ENCODE assay signal across 10 cellular contexts in the genomic region with DNA sequence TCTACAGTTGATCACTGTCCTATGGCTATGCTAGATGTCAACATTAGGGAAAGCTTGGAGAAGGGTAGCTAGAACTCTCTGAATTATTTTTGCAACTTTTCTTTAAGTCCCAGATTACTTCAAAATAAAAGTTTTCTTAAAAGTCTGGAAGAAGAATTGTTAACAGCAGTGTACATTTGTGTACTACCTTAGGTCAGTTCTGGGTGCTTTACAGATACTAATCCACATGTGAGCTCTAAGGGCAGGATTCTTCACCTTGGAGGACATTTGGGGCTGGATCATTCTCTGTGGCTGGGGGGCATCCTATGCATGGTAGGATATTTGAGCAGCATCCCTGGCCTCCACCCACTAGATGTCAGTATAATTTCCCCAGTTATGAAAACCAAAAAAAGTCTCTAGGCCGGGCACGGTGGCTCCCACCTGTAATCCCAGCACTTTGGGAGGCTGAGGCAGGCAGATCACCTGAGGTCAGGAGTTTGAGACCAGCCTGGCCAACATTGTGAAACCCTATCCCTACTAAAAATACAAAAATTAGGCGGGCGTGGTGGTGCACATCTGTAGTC. TPM values are rescaled to one million over a fixed set of nuclear protein-coding genes. Genes with fewer than 3 reads are reported as not detected.
DNase-seq lines count a peak whose midpoint lies in the region; ATAC-seq and TF ChIP-seq lines count a peak whose summit lies in the region.
"Had no signal": no experiment of that assay in that cellular context is flagged by ENCODE, and none has a peak within 500 bp of the region (broad histone marks: within the 10 kb centered on the region; RNA-seq: fewer than 3 reads in every experiment).

No MANE protein-coding gene starts in this region.

- TF ChIP-seq CTCF in NB4 (IDR thresholded peaks at IDR 0.05; ENCODE audit: low read depth, low read length), result peak; percentile 39
- TF ChIP-seq CTCF in brain microvascular endothelial cell (IDR thresholded peaks at IDR 0.05; ENCODE audit: low read depth, low read length, missing control alignments), result peak; percentile 59
- peak; percentile 40 for TF ChIP-seq CTCF in upper lobe of right lung (IDR thresholded peaks at IDR 0.05)

- H3K27ac ChIP-seq in brain microvascular endothelial cell (no peak overlapping the region), upper lobe of right lung (no peak overlapping the region)
- H3K27ac ChIP-seq: thyroid gland had no signal

- peaks cover 8% of the 10 kb centered on the region for H3K4me1 ChIP-seq in upper lobe of right lung

- no peaks in the 10 kb centered on the region for H3K9me3 ChIP-seq in upper lobe of right lung
- no peaks in the 10 kb centered on the region for H3K9me3 ChIP-seq in MG63
- H3K9me3 ChIP-seq: thyroid gland had no signal

- H3K36me3 ChIP-seq in brain microvascular endothelial cell (replicated peaks) (no peaks in the 10 kb centered on the region), upper lobe of right lung (no peaks in the 10 kb centered on the region), MG63 (no peaks in the 10 kb centered on the region)
- H3K36me3 ChIP-seq: thyroid gland had no signal

- TF ChIP-seq POLR2A in NB4 (IDR thresholded peaks at IDR 0.05; ENCODE audit: extremely low read depth, insufficient read length), result no peak

- no peaks in the 10 kb centered on the region for H3K27me3 ChIP-seq in brain microvascular endothelial cell (replicated peaks)
- no peaks in the 10 kb centered on the region for H3K27me3 ChIP-seq in upper lobe of right lung
- H3K27me3 ChIP-seq in MG63, result no peaks in the 10 kb centered on the region
- H3K27me3 ChIP-seq: thyroid gland had no signal

- intact Hi-C loops in upper lobe of right lung (cut with DNase I), result no loop called here

- in situ Hi-C loops in brain microvascular endothelial cell (cut with HindIII; ENCODE audit: low pct_ligation_motif_present, low sequenced_read_pairs), result no loop called here

- DNase-seq in stimulated activated CD4-positive, alpha-beta T cell treated with anti-CD3 and anti-CD28 coated beads, Interleukin-2, amount 100 ng/mL, for 24 hours, result peak; percentile 29 to 37
- DNase-seq in stimulated activated CD4-positive, alpha-beta T cell treated with anti-CD3 and anti-CD28 coated beads, Interleukin-4, amount 100 ng/mL, for 1 hour, result no peak
- DNase-seq in NB4 (ENCODE audit: low read depth) (peak; percentile 59), brain microvascular endothelial cell (no peak), upper lobe of right lung (no peak), NCI-H446 treated with DMSO at 0.1 percent for 48 hours (lab: John Stamatoyannopoulos, UW) (no peak), NCI-H128 (lab: John Stamatoyannopoulos, UW; ENCODE audit: unreplicated experiment) (no peak), MG63 (no peak)
- DNase-seq: thyroid gland had no signal

- H3K4me3 ChIP-seq in NB4 (ENCODE audit: low read depth, low read length) (no peak overlapping the region), brain microvascular endothelial cell (ENCODE audit: low read depth, low read length) (no peak overlapping the region), upper lobe of right lung (no peak overlapping the region), MG63 (no peak overlapping the region)
- H3K4me3 ChIP-seq: thyroid gland had no signal

- ATAC-seq in upper lobe of right lung, result no peak

RNA-seq across cellular contexts. Expression of a gene that starts 2.8 kb away (rescaled TPM):
- total RNA-seq in upper lobe of right lung, result 2.0 TPM
- total RNA-seq in MG63 (2014; rRNA removed; shearing (Covaris generic); ENCODE audit: low replicate concordance), result 5.1 and 8.4 TPM in 2 replicates

RNA-seq across cellular contexts. Expression of a gene that starts 2.9 kb away (rescaled TPM):
- total RNA-seq in upper lobe of right lung, result 28.9 TPM
- 26.2 and 27.3 TPM in 2 replicates for total RNA-seq in MG63 (2014; rRNA removed; shearing (Covaris generic); ENCODE audit: low replicate concordance)

RNA-seq across cellular contexts. Expression of a gene that starts 26.1 kb away (rescaled TPM):
- not detected for total RNA-seq in upper lobe of right lung
- total RNA-seq in MG63 (2014; rRNA removed; shearing (Covaris generic); ENCODE audit: low replicate concordance), result not detected in 2 replicates
- total RNA-seq: renal cortical epithelial cell, thyroid gland had no signal

RNA-seq across cellular contexts. Expression of a gene that starts 35.1 kb away (rescaled TPM):
- 2.8 TPM for total RNA-seq in upper lobe of right lung
- not detected in 2 replicates for total RNA-seq in MG63 (2014; rRNA removed; shearing (Covaris generic); ENCODE audit: low replicate concordance)

RNA-seq across cellular contexts. Expression of a gene that starts 49.2 kb away (rescaled TPM):
- 35.1 TPM for total RNA-seq in upper lobe of right lung
- 13.8 and 22.9 TPM in 2 replicates for total RNA-seq in MG63 (2014; rRNA removed; shearing (Covaris generic); ENCODE audit: low replicate concordance)

Comparison
In these comparisons a context has a peak if more than half of its experiments do, and no peak if none do; other contexts are left out.
1. DNase-seq: peak in stimulated activated CD4-positive, alpha-beta T cell treated with anti-CD3 and anti-CD28 coated beads, Interleukin-2, amount 100 ng/mL, for 24 hours (2 of 2) and NB4 (single experiment); none in stimulated activated CD4-positive, alpha-beta T cell treated with anti-CD3 and anti-CD28 coated beads, Interleukin-4, amount 100 ng/mL, for 1 hour (single experiment), brain microvascular endothelial cell (single experiment), upper lobe of right lung (single experiment), NCI-H446 treated with DMSO at 0.1 percent for 48 hours (single experiment), NCI-H128 (single experiment) and MG63 (single experiment).
2. Peak in every context shown above with its lines, with median percentiles within 50 percentile points of each other: CTCF ChIP-seq.